ENCODE assay signal across 21 cellular contexts in the genomic region with DNA sequence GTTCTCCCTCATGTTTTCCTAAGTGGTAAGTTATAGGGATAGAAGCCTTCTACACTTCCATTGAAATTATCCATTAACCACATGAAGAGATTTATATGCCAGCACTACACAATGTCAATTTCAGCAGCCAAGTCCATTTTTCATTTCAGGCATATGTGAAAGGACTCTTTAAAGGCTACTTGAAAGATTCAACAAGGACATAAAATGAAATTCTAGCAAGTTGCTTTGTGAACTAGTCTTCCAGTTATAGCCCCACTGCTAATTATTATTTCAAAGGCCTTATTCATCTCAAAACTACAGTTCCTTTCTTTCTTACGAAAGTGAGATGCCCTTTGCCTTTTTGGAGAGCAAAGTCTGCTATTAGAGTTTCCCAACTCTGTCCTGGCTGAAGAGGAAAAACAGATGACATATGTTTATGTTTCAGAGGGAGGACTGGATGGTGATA.
DNase-seq lines count a peak whose midpoint lies in the region; ATAC-seq and TF ChIP-seq lines count a peak whose summit lies in the region.
"Had no signal": no experiment of that assay in that cellular context is flagged by ENCODE, and none has a peak within 500 bp of the region (broad histone marks: within the 10 kb centered on the region; RNA-seq: fewer than 3 reads in every experiment).

No MANE protein-coding gene starts in this region.

- ATAC-seq in Right ventricle myocardium inferior, result peak; percentile 47
- ATAC-seq in left lung, result peak; percentile 27
- ATAC-seq in HG03039 (IDR thresholded peaks at IDR 0.05; ENCODE audit: unreplicated experiment), result no peak
- ATAC-seq: naive thymus-derived CD8-positive, alpha-beta T cell; PC-3 had no signal

- peaks cover 5% of the 10 kb centered on the region for H3K4me1 Mint-ChIP-seq in activated CD4-positive, alpha-beta T cell treated with anti-CD3 and anti-CD28 coated beads, Interleukin-2, amount 10 ng/mL, durations not matched to agents 24 days and 14 days

- DNase-seq in Right ventricle myocardium inferior (ENCODE audit: missing footprints) (no peak), right atrium auricular region (ENCODE audit: low spot score) (no peak), fibroblast of mammary gland (ENCODE audit: low read depth) (peak; percentile 40), left lung (no peak)
- DNase-seq in central memory CD4-positive, alpha-beta T cell, result no peak
- DNase-seq in activated CD4-positive, alpha-beta T cell treated with anti-CD3 and anti-CD28 coated beads, Interleukin-2, amount 10 ng/mL, durations not matched to agents 24 days and 14 days, result no peak
- no peak for DNase-seq in effector CD4-positive, alpha-beta T cell
- DNase-seq: activated CD4-positive, CD25-positive, alpha-beta regulatory T cell treated with anti-CD3 and anti-CD28 coated beads, Interleukin-2, amount 50 U/mL, for 72 hours; activated naive CD8-positive, alpha-beta T cell treated with anti-CD3 and anti-CD28 coated beads, Interleukin-2, amount 10 ng/mL, durations not matched to agents 7 days and 5 days; brain microvascular endothelial cell; naive thymus-derived CD8-positive, alpha-beta T cell; NCI-H2171; PC-3; stimulated activated CD4-positive, alpha-beta T cell treated with anti-CD3 and anti-CD28 coated beads, Interleukin-4, amount 100 ng/mL, for 24 hours; stomach; T-helper 9 cell had no signal

- H3K27ac ChIP-seq in right atrium auricular region (peak overlapping the region in 1 of 2 donors; percentile 59), left lung (no peak overlapping the region)
- H3K27ac ChIP-seq: brain microvascular endothelial cell, KMS-11, parathyroid adenoma had no signal

- H3K27ac Mint-ChIP-seq in activated CD4-positive, alpha-beta T cell treated with anti-CD3 and anti-CD28 coated beads, Interleukin-2, amount 10 ng/mL, durations not matched to agents 24 days and 14 days, result no peak overlapping the region
- H3K27ac Mint-ChIP-seq: activated naive CD8-positive, alpha-beta T cell treated with anti-CD3 and anti-CD28 coated beads, Interleukin-2, amount 10 ng/mL, durations not matched to agents 7 days and 5 days; activated T-helper 1 cell treated with anti-CD3 and anti-CD28 coated beads, Interleukin-12 subunit alpha, Interleukin-12 subunit beta, Interleukin-2, Interleukin-4 antibody, amounts not matched to agents 30 ng/mL and 10 ng/mL and 1 ng/mL, durations not matched to agents 14 hours and 24 hours and 36 hours; dendritic cell treated with granulocyte-macrophage colony-stimulating factor and Interleukin-4, amounts not matched to agents 40 ng/mL and 50 ng/mL, for 4 days had no signal

- intact Hi-C loops in Right ventricle myocardium inferior (cut with DNase I) (no loop called here), left lung (cut with DNase I) (no loop called here)
- intact Hi-C loops in activated CD4-positive, alpha-beta T cell treated with anti-CD3 and anti-CD28 coated beads, Interleukin-2, amount 10 ng/mL, durations not matched to agents 24 days and 14 days (cut with micrococcal nuclease), result no loop called here

- H3K36me3 ChIP-seq in right atrium auricular region, result no peaks in the 10 kb centered on the region
- peaks cover 0 to 5% of the 10 kb centered on the region in 2 donors for H3K36me3 ChIP-seq in left lung
- H3K36me3 ChIP-seq: brain microvascular endothelial cell had no signal

- no peak overlapping the region for H3K4me3 Mint-ChIP-seq in activated CD4-positive, alpha-beta T cell treated with anti-CD3 and anti-CD28 coated beads, Interleukin-2, amount 10 ng/mL, durations not matched to agents 24 days and 14 days
- H3K4me3 Mint-ChIP-seq: activated naive CD8-positive, alpha-beta T cell treated with anti-CD3 and anti-CD28 coated beads, Interleukin-2, amount 10 ng/mL, durations not matched to agents 7 days and 5 days; activated T-helper 1 cell treated with anti-CD3 and anti-CD28 coated beads, Interleukin-12 subunit alpha, Interleukin-12 subunit beta, Interleukin-2, Interleukin-4 antibody, amounts not matched to agents 30 ng/mL and 10 ng/mL and 1 ng/mL, durations not matched to agents 14 hours and 24 hours and 36 hours; dendritic cell treated with granulocyte-macrophage colony-stimulating factor and Interleukin-4, amounts not matched to agents 40 ng/mL and 50 ng/mL, for 4 days; naive thymus-derived CD8-positive, alpha-beta T cell had no signal

- peaks cover 50% of the 10 kb centered on the region for H3K36me3 Mint-ChIP-seq in activated CD4-positive, alpha-beta T cell treated with anti-CD3 and anti-CD28 coated beads, Interleukin-2, amount 10 ng/mL, durations not matched to agents 24 days and 14 days (ENCODE audit: low read depth)

- H3K27me3 ChIP-seq in right atrium auricular region (no peaks in the 10 kb centered on the region), left lung (no peaks in the 10 kb centered on the region)
- H3K27me3 ChIP-seq: brain microvascular endothelial cell, stomach had no signal

- H3K4me1 ChIP-seq in right atrium auricular region (peaks cover 0 to 28% of the 10 kb centered on the region in 2 donors), left lung (peaks cover 0 to 5% of the 10 kb centered on the region in 2 donors)
- H3K4me1 ChIP-seq: parathyroid adenoma had no signal

- H3K9me3 Mint-ChIP-seq in activated CD4-positive, alpha-beta T cell treated with anti-CD3 and anti-CD28 coated beads, Interleukin-2, amount 10 ng/mL, durations not matched to agents 24 days and 14 days, result no peaks in the 10 kb centered on the region
- H3K9me3 Mint-ChIP-seq: activated naive CD8-positive, alpha-beta T cell treated with anti-CD3 and anti-CD28 coated beads, Interleukin-2, amount 10 ng/mL, durations not matched to agents 7 days and 5 days; activated T-helper 1 cell treated with anti-CD3 and anti-CD28 coated beads, Interleukin-12 subunit alpha, Interleukin-12 subunit beta, Interleukin-2, Interleukin-4 antibody, amounts not matched to agents 30 ng/mL and 10 ng/mL and 1 ng/mL, durations not matched to agents 14 hours and 24 hours and 36 hours; dendritic cell treated with granulocyte-macrophage colony-stimulating factor and Interleukin-4, amounts not matched to agents 40 ng/mL and 50 ng/mL, for 4 days; naive thymus-derived CD8-positive, alpha-beta T cell had no signal

- no peak overlapping the region for H3K4me3 ChIP-seq in right atrium auricular region
- H3K4me3 ChIP-seq in fibroblast of mammary gland (ENCODE audit: control insufficient read depth, low read depth, low read length), result no peak overlapping the region
- no peak overlapping the region for H3K4me3 ChIP-seq in left lung
- H3K4me3 ChIP-seq: stomach had no signal

- TF ChIP-seq CTCF in right atrium auricular region (IDR thresholded peaks at IDR 0.05) (no peak), fibroblast of mammary gland (conservative IDR thresholded peaks at IDR 0.05; ENCODE audit: control insufficient read depth, insufficient read depth, low read depth, low read length) (no peak), left lung (IDR thresholded peaks at IDR 0.05) (no peak)

- no peaks in the 10 kb centered on the region for H3K27me3 Mint-ChIP-seq in activated CD4-positive, alpha-beta T cell treated with anti-CD3 and anti-CD28 coated beads, Interleukin-2, amount 10 ng/mL, durations not matched to agents 24 days and 14 days
- H3K27me3 Mint-ChIP-seq: activated naive CD8-positive, alpha-beta T cell treated with anti-CD3 and anti-CD28 coated beads, Interleukin-2, amount 10 ng/mL, durations not matched to agents 7 days and 5 days; dendritic cell treated with granulocyte-macrophage colony-stimulating factor and Interleukin-4, amounts not matched to agents 40 ng/mL and 50 ng/mL, for 4 days; naive thymus-derived CD8-positive, alpha-beta T cell had no signal

- no peaks in the 10 kb centered on the region for H3K9me3 ChIP-seq in right atrium auricular region
- no peaks in the 10 kb centered on the region for H3K9me3 ChIP-seq in left lung
- H3K9me3 ChIP-seq: stomach had no signal
